ENCODE assay signal across 20 cellular contexts in genomic region chr12:3558854-3559253, GRCh38.
"Had no signal": no experiment of that assay in that cellular context is flagged by ENCODE, and none has a peak within 500 bp of the region (broad histone marks: within the 10 kb centered on the region; RNA-seq: fewer than 3 reads in every experiment).

No MANE protein-coding gene starts in this region.

- H3K27ac ChIP-seq: coronary artery, esophagus muscularis mucosa, foreskin keratinocyte, gastroesophageal sphincter, heart left ventricle, hepatocyte, left lung, lower lobe of right lung had no signal

- H3K9me3 ChIP-seq: gastroesophageal sphincter, heart left ventricle, left lung, lower lobe of right lung had no signal

- DNase-seq: dermis blood vessel endothelial cell; dorsolateral prefrontal cortex; effector CD4-positive, alpha-beta T cell; effector memory CD4-positive, alpha-beta T cell; foreskin keratinocyte; heart left ventricle; hypothalamus; immature natural killer cell; islet precursor cell; kidney; kidney glomerular epithelial cell; left lung; left ventricle myocardium superior; lower lobe of right lung; mesenchymal stem cell; midbrain had no signal

- H3K36me3 ChIP-seq: esophagus muscularis mucosa, gastroesophageal sphincter, heart left ventricle, left lung, lower lobe of right lung had no signal

- H3K4me3 ChIP-seq: coronary artery, dorsolateral prefrontal cortex, esophagus muscularis mucosa, gastroesophageal sphincter, heart left ventricle, hepatocyte, left lung, lower lobe of right lung had no signal

- H3K4me1 ChIP-seq: esophagus muscularis mucosa, foreskin keratinocyte, heart left ventricle, left lung, lower lobe of right lung had no signal

- ATAC-seq: foreskin keratinocyte, gastroesophageal sphincter, heart left ventricle, left lung, left ventricle myocardium superior, lower lobe of right lung had no signal
